Comparison of ENCODE assay signal across 16 cellular contexts in the genomic region with DNA sequence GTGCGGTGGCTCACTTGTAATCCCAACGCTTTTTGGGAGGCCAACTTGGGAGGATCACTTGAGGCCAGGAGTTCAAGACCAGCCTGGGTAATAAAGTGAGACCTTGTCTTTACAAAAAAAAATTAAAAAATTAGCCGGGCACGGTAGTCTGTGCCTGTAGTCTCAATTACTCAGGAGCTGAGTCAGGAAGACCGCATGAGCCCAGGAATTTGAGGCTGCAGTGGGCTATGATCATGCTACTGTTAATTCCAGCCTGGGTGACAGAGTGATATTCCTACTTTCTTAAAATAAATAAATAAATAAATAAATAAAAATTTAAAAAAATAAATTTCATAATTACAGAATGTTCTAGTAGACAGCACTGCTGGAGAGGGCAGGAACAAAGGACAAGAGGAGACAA.
DNase-seq lines count a peak whose midpoint lies in the region; ATAC-seq and TF ChIP-seq lines count a peak whose summit lies in the region.
"Had no signal": no experiment of that assay in that cellular context is flagged by ENCODE, and none has a peak within 500 bp of the region (broad histone marks: within the 10 kb centered on the region; RNA-seq: fewer than 3 reads in every experiment).

No MANE protein-coding gene starts in this region.

- ATAC-seq in GM18498 (IDR thresholded peaks at IDR 0.05; ENCODE audit: unreplicated experiment) = no peak
- no peak for ATAC-seq in GM21381 (IDR thresholded peaks at IDR 0.05; ENCODE audit: unreplicated experiment)
- ATAC-seq: CD8-positive, alpha-beta T cell; HepG2 had no signal

- H3K4me3 ChIP-seq in fibroblast of mammary gland (ENCODE audit: control insufficient read depth, low read depth, low read length) = no peak overlapping the region
- H3K4me3 ChIP-seq: BLaER1 treated with 17β-estradiol and CSF1 and Interleukin-3, amounts not matched to agents 10 nM and 100 nM had no signal

- TF ChIP-seq CTCF in fibroblast of mammary gland (conservative IDR thresholded peaks at IDR 0.05; ENCODE audit: control insufficient read depth, insufficient read depth, low read depth, low read length) = no peak

- DNase-seq in ELR (ENCODE audit: low read depth) (peak; percentile 62), M059J (ENCODE audit: low read depth) (peak; percentile 46), fibroblast of mammary gland (ENCODE audit: low read depth) (peak; percentile 33), DMS 273 treated with DMSO at 0.1 percent for 48 hours (lab: John Stamatoyannopoulos, UW) (no peak), H4 (ENCODE audit: low spot score) (no peak)
- DNase-seq: Calu3; CD8-positive, alpha-beta T cell; DMS53; DND-41; GF-D8; H7; KG1 had no signal

Comparison
In these comparisons a context has a peak if more than half of its experiments do, and no peak if none do; other contexts are left out.
1. DNase-seq: peak in ELR (single experiment), M059J (single experiment) and fibroblast of mammary gland (single experiment); none in DMS 273 treated with DMSO at 0.1 percent for 48 hours (single experiment) and H4 (single experiment).